Comparison of ENCODE assay signal across 2 cellular contexts in genomic region chr1:108524676-108525075, GRCh38.
TF ChIP-seq lines count a peak whose summit lies in the region.

No MANE protein-coding gene starts in this region.

TF ChIP-seq in HEK293, 187 proteins besides CTCF, POLR2A, EP300 and RAD21 (continued from another document):
- TF ChIP-seq ZNF174 (tag by site-specific recombination; IDR thresholded peaks at IDR 0.05) = no peak

TF ChIP-seq in K562, 482 proteins besides CTCF, POLR2A, EP300 and RAD21 (continued from another document):
- TF ChIP-seq, protein P1, sequence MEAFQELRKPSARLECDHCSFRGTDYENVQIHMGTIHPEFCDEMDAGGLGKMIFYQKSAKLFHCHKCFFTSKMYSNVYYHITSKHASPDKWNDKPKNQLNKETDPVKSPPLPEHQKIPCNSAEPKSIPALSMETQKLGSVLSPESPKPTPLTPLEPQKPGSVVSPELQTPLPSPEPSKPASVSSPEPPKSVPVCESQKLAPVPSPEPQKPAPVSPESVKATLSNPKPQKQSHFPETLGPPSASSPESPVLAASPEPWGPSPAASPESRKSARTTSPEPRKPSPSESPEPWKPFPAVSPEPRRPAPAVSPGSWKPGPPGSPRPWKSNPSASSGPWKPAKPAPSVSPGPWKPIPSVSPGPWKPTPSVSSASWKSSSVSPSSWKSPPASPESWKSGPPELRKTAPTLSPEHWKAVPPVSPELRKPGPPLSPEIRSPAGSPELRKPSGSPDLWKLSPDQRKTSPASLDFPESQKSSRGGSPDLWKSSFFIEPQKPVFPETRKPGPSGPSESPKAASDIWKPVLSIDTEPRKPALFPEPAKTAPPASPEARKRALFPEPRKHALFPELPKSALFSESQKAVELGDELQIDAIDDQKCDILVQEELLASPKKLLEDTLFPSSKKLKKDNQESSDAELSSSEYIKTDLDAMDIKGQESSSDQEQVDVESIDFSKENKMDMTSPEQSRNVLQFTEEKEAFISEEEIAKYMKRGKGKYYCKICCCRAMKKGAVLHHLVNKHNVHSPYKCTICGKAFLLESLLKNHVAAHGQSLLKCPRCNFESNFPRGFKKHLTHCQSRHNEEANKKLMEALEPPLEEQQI (IDR thresholded peaks at IDR 0.05) = peak; percentile 93
- TF ChIP-seq CCAR2 (IDR thresholded peaks at IDR 0.05; ENCODE audit: low read depth, low read length) (no peak), TRIM24 (IDR thresholded peaks at IDR 0.05) (peak; percentile 25 to 48; a peak in 1 of 4 replicates)
